In genomic region chr10:69629519-69629896, GRCh38 we compare ENCODE assay signal across 9 cellular contexts. TPM values are rescaled to one million over a fixed set of nuclear protein-coding genes. Genes with fewer than 3 reads are reported as not detected.
DNase-seq lines count a peak whose midpoint lies in the region; ATAC-seq and TF ChIP-seq lines count a peak whose summit lies in the region.
"Had no signal": no experiment of that assay in that cellular context is flagged by ENCODE, and none has a peak within 500 bp of the region (broad histone marks: within the 10 kb centered on the region; RNA-seq: fewer than 3 reads in every experiment).

No MANE protein-coding gene starts in this region.

- peaks cover 6% of the 10 kb centered on the region for H3K4me1 Mint-ChIP-seq in T-helper 2 cell treated with Interferon-gamma antibody and Interleukin-4, amounts not matched to agents 5 μg/mL and 100 μg/mL, for 36 hours (ENCODE audit: low read depth)
- peaks cover 5% of the 10 kb centered on the region for H3K4me1 Mint-ChIP-seq in activated naive CD8-positive, alpha-beta T cell treated with anti-CD3 and anti-CD28 coated beads, Interleukin-2, amount 50 U/mL, for 24 hours
- H3K4me1 Mint-ChIP-seq in stimulated activated naive B cell treated with anti-CD40 and anti-IgM and Interleukin-4, amounts not matched to agents 10 μg/mL and 1 μg/mL and 100 μg/mL, for 72 hours = peaks cover 0 to under 1% of the 10 kb centered on the region in 2 donors

- ATAC-seq in activated naive CD8-positive, alpha-beta T cell treated with anti-CD3 and anti-CD28 coated beads, Interleukin-2, amount 50 U/mL, for 24 hours = no peak
- ATAC-seq in stimulated activated naive B cell treated with anti-CD40 and anti-IgM and Interleukin-4, amounts not matched to agents 10 μg/mL and 1 μg/mL and 100 μg/mL, for 72 hours (replicated peaks) = no peak
- ATAC-seq in HG03442 (IDR thresholded peaks at IDR 0.05; ENCODE audit: unreplicated experiment) = no peak
- ATAC-seq in HG02973 (IDR thresholded peaks at IDR 0.05; ENCODE audit: unreplicated experiment) = no peak

- peak overlapping the region; percentile 60 for H3K4me3 Mint-ChIP-seq in T-helper 2 cell treated with Interferon-gamma antibody and Interleukin-4, amounts not matched to agents 5 μg/mL and 100 μg/mL, for 36 hours
- peak overlapping the region; percentile 37 for H3K4me3 Mint-ChIP-seq in activated naive CD8-positive, alpha-beta T cell treated with anti-CD3 and anti-CD28 coated beads, Interleukin-2, amount 50 U/mL, for 24 hours
- H3K4me3 Mint-ChIP-seq in stimulated activated naive B cell treated with anti-CD40 and anti-IgM and Interleukin-4, amounts not matched to agents 10 μg/mL and 1 μg/mL and 100 μg/mL, for 72 hours = peak overlapping the region; percentile 41 to 72

- peak overlapping the region; percentile 61 for H3K4me3 ChIP-seq in kidney epithelial cell (ENCODE audit: low read depth, low read length)

- H3K36me3 Mint-ChIP-seq in T-helper 2 cell treated with Interferon-gamma antibody and Interleukin-4, amounts not matched to agents 5 μg/mL and 100 μg/mL, for 36 hours (ENCODE audit: low read depth) = no peaks in the 10 kb centered on the region
- H3K36me3 Mint-ChIP-seq in activated naive CD8-positive, alpha-beta T cell treated with anti-CD3 and anti-CD28 coated beads, Interleukin-2, amount 50 U/mL, for 24 hours (ENCODE audit: low read depth) = no peaks in the 10 kb centered on the region
- no peaks in the 10 kb centered on the region for H3K36me3 Mint-ChIP-seq in stimulated activated naive B cell treated with anti-CD40 and anti-IgM and Interleukin-4, amounts not matched to agents 10 μg/mL and 1 μg/mL and 100 μg/mL, for 72 hours

- peak; percentile 2 for DNase-seq in T-helper 2 cell treated with Interferon-gamma antibody and Interleukin-4, amounts not matched to agents 5 μg/mL and 100 μg/mL, for 36 hours (ENCODE audit: low spot score)
- DNase-seq in T-helper 2 cell = no peak
- DNase-seq in activated naive CD8-positive, alpha-beta T cell treated with anti-CD3 and anti-CD28 coated beads, Interleukin-2, amount 50 U/mL, for 24 hours = no peak
- no peak for DNase-seq in kidney epithelial cell (ENCODE audit: low read depth)
- DNase-seq in stimulated activated naive B cell treated with anti-CD40 and anti-IgM and Interleukin-4, amounts not matched to agents 10 μg/mL and 1 μg/mL and 100 μg/mL, for 72 hours = no peak
- DNase-seq in effector CD4-positive, alpha-beta T cell = no peak
- DNase-seq: NCI-H187 treated with DMSO at 0.1 percent for 48 hours had no signal

- no peaks in the 10 kb centered on the region for H3K36me3 ChIP-seq in kidney epithelial cell (ENCODE audit: control insufficient read depth, insufficient read depth, low read length)

- peaks cover 2% of the 10 kb centered on the region for H3K27me3 Mint-ChIP-seq in T-helper 2 cell treated with Interferon-gamma antibody and Interleukin-4, amounts not matched to agents 5 μg/mL and 100 μg/mL, for 36 hours (ENCODE audit: low read depth)
- no peaks in the 10 kb centered on the region for H3K27me3 Mint-ChIP-seq in activated naive CD8-positive, alpha-beta T cell treated with anti-CD3 and anti-CD28 coated beads, Interleukin-2, amount 50 U/mL, for 24 hours
- peaks cover 31 to 43% of the 10 kb centered on the region in 2 donors for H3K27me3 Mint-ChIP-seq in stimulated activated naive B cell treated with anti-CD40 and anti-IgM and Interleukin-4, amounts not matched to agents 10 μg/mL and 1 μg/mL and 100 μg/mL, for 72 hours

- H3K27ac Mint-ChIP-seq in T-helper 2 cell treated with Interferon-gamma antibody and Interleukin-4, amounts not matched to agents 5 μg/mL and 100 μg/mL, for 36 hours = no peak overlapping the region
- H3K27ac Mint-ChIP-seq in activated naive CD8-positive, alpha-beta T cell treated with anti-CD3 and anti-CD28 coated beads, Interleukin-2, amount 50 U/mL, for 24 hours = no peak overlapping the region
- no peak overlapping the region for H3K27ac Mint-ChIP-seq in stimulated activated naive B cell treated with anti-CD40 and anti-IgM and Interleukin-4, amounts not matched to agents 10 μg/mL and 1 μg/mL and 100 μg/mL, for 72 hours

- peaks cover 9% of the 10 kb centered on the region for H3K9me3 Mint-ChIP-seq in T-helper 2 cell treated with Interferon-gamma antibody and Interleukin-4, amounts not matched to agents 5 μg/mL and 100 μg/mL, for 36 hours
- peaks cover 6% of the 10 kb centered on the region for H3K9me3 Mint-ChIP-seq in activated naive CD8-positive, alpha-beta T cell treated with anti-CD3 and anti-CD28 coated beads, Interleukin-2, amount 50 U/mL, for 24 hours
- H3K9me3 Mint-ChIP-seq in stimulated activated naive B cell treated with anti-CD40 and anti-IgM and Interleukin-4, amounts not matched to agents 10 μg/mL and 1 μg/mL and 100 μg/mL, for 72 hours = peaks cover 0 to 6% of the 10 kb centered on the region in 2 donors

- no peak for TF ChIP-seq CTCF in kidney epithelial cell (IDR thresholded peaks at IDR 0.05; ENCODE audit: insufficient read depth, low read length, poor library complexity, severe bottlenecking)

- peaks cover 3% of the 10 kb centered on the region for H3K27me3 ChIP-seq in kidney epithelial cell (ENCODE audit: control insufficient read depth, insufficient read depth, low read length)

RNA-seq across cellular contexts. Expression of gene FAM241B, which starts 0.5 kb away (rescaled TPM):
- 10.3 and 14.0 TPM in 2 replicates for total RNA-seq in kidney epithelial cell

RNA-seq across cellular contexts. Expression of gene NEUROG3, which starts 56.3 kb away (rescaled TPM):
- total RNA-seq in kidney epithelial cell = not detected in 2 replicates
